8 cellular contexts compared by ENCODE assay signal in the genomic region with DNA sequence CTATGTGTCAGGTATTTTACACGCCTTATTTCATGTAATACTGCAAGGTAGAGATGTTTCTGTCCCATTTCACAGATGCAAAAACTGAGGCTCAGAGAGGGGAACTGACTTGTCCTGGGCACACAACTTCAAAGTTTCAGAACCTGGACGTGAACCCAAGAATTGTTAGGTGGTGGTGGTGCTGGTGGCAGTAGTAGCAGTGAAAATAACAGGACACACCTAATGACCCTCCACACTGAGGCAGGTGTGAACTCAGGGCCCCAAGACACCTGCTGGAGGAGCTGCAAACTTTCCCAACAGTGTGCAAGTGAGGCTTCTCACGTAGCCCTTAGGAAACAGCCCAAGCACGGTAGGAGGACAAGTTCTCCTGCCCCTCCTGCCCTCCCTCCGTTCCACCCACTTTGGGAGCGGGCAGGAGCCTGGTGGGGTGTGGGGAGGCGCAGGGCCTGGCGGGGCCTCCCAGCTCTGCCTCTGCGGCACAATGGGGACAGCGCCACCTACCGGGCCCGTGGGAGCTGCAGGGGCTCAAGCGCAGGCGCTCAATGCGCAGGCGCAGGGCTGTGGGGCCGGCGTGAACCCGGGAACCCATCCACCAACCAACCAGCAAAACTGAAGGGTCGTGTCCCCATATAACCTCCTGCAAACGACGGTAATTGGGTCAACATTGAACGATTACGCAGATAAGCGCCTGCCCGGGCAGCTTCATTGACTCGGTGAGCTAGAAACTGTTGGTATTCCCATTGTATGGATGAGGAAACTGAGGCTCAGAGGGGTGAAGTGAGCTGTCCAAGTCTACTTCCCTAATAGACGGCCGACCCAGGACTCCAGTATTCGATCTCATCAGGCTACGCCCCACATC. TPM values are rescaled to one million over a fixed set of nuclear protein-coding genes. Genes with fewer than 3 reads are reported as not detected.
DNase-seq lines count a peak whose midpoint lies in the region; ATAC-seq and TF ChIP-seq lines count a peak whose summit lies in the region.

No MANE protein-coding gene starts in this region.

- H3K27me3 Mint-ChIP-seq in activated T-helper 2 cell treated with anti-CD3 and anti-CD28 coated beads, Interferon-gamma antibody, Interleukin-2, Interleukin-4, amounts not matched to agents 10 μg/mL and 5 μg/mL and 100 μg/mL, durations not matched to agents 14 hours and 24 hours and 36 hours (ENCODE audit: low read depth), result no peaks in the 10 kb centered on the region

- H3K27ac ChIP-seq in subcutaneous abdominal adipose tissue (ENCODE audit: low read depth, low read length), result no peak overlapping the region

- no peaks in the 10 kb centered on the region for H3K27me3 ChIP-seq in subcutaneous abdominal adipose tissue (ENCODE audit: control insufficient read depth in 5 of 5, insufficient read depth in 4 of 5, low read length in 5 of 5)

- no peaks in the 10 kb centered on the region for H3K9me3 ChIP-seq in subcutaneous abdominal adipose tissue (ENCODE audit: control insufficient read depth in 5 of 5, low read length in 5 of 5)

- no peaks in the 10 kb centered on the region for H3K36me3 Mint-ChIP-seq in activated T-helper 2 cell treated with anti-CD3 and anti-CD28 coated beads, Interferon-gamma antibody, Interleukin-2, Interleukin-4, amounts not matched to agents 10 μg/mL and 5 μg/mL and 100 μg/mL, durations not matched to agents 14 hours and 24 hours and 36 hours (ENCODE audit: low read depth)

- H3K27ac Mint-ChIP-seq in activated T-helper 2 cell treated with anti-CD3 and anti-CD28 coated beads, Interferon-gamma antibody, Interleukin-2, Interleukin-4, amounts not matched to agents 10 μg/mL and 5 μg/mL and 100 μg/mL, durations not matched to agents 14 hours and 24 hours and 36 hours, result no peak overlapping the region

- peak; percentile 70 for ATAC-seq in GM21717 (IDR thresholded peaks at IDR 0.05; ENCODE audit: unreplicated experiment)

- H3K4me3 ChIP-seq in foreskin fibroblast (ENCODE audit: low read depth in 1 of 2, low read length in 2 of 2) (peak overlapping the region; percentile 39 to 53), subcutaneous abdominal adipose tissue (ENCODE audit: low read depth in 1 of 5, low read length in 5 of 5) (peak overlapping the region; percentile 47 to 56 (median 50))

- no peaks in the 10 kb centered on the region for H3K9me3 Mint-ChIP-seq in activated T-helper 2 cell treated with anti-CD3 and anti-CD28 coated beads, Interferon-gamma antibody, Interleukin-2, Interleukin-4, amounts not matched to agents 10 μg/mL and 5 μg/mL and 100 μg/mL, durations not matched to agents 14 hours and 24 hours and 36 hours

- peak overlapping the region; percentile 40 for H3K4me3 Mint-ChIP-seq in activated T-helper 2 cell treated with anti-CD3 and anti-CD28 coated beads, Interferon-gamma antibody, Interleukin-2, Interleukin-4, amounts not matched to agents 10 μg/mL and 5 μg/mL and 100 μg/mL, durations not matched to agents 14 hours and 24 hours and 36 hours (ENCODE audit: low read depth)

- peaks cover 3 to 11% (median 9%) of the 10 kb centered on the region in 5 donors for H3K4me1 ChIP-seq in subcutaneous abdominal adipose tissue (ENCODE audit: control insufficient read depth in 5 of 5, insufficient read depth in 5 of 5, low read length in 5 of 5)

- peaks cover 3% of the 10 kb centered on the region for H3K4me1 Mint-ChIP-seq in activated T-helper 2 cell treated with anti-CD3 and anti-CD28 coated beads, Interferon-gamma antibody, Interleukin-2, Interleukin-4, amounts not matched to agents 10 μg/mL and 5 μg/mL and 100 μg/mL, durations not matched to agents 14 hours and 24 hours and 36 hours (ENCODE audit: low read depth)

- no peaks in the 10 kb centered on the region for H3K36me3 ChIP-seq in subcutaneous abdominal adipose tissue (ENCODE audit: control insufficient read depth in 5 of 5, insufficient read depth in 5 of 5, low read length in 5 of 5)

- DNase-seq in DMS153 (lab: John Stamatoyannopoulos, UW), result peak; percentile 5
- peak; percentile 63 to 78 for DNase-seq in Kasumi-1 (lab: John Stamatoyannopoulos, UW)
- DNase-seq in RPMI7951 (ENCODE audit: low read depth), result peak; percentile 61
- DNase-seq in activated T-helper 2 cell treated with anti-CD3 and anti-CD28 coated beads, Interferon-gamma antibody, Interleukin-2, Interleukin-4, amounts not matched to agents 10 μg/mL and 5 μg/mL and 100 μg/mL, durations not matched to agents 14 hours and 24 hours and 36 hours (ENCODE audit: low spot score), result peak; percentile 82
- DNase-seq in foreskin fibroblast, result peak; percentile 62 to 90
- peak in 53 of 56 donors; percentile 11 to 91 (median 68) for DNase-seq in nucleus accumbens (lab: John Stamatoyannopoulos, UW)

- peak; percentile 98 for TF ChIP-seq CTCF in foreskin fibroblast (IDR thresholded peaks at IDR 0.05; ENCODE audit: low read depth, low read length)

- H3K9ac ChIP-seq in subcutaneous abdominal adipose tissue (ENCODE audit: low read length in 5 of 5), result no peak overlapping the region

- intact Hi-C loops in activated T-helper 2 cell treated with anti-CD3 and anti-CD28 coated beads, Interferon-gamma antibody, Interleukin-2, Interleukin-4, amounts not matched to agents 10 μg/mL and 5 μg/mL and 100 μg/mL, durations not matched to agents 14 hours and 24 hours and 36 hours (cut with micrococcal nuclease), result loop anchor here (1.0 kb wide), 1 partner anchor 40 kb away; no protein-coding TSS in a partner anchor

RNA-seq across cellular contexts. Expression of a gene that starts 12.0 kb away (rescaled TPM):
- 0.68 and 0.96 TPM in 2 replicates for total RNA-seq in RPMI7951 (2014; rRNA removed; shearing (Covaris generic))
- not detected in 2 replicates for total RNA-seq in activated T-helper 2 cell treated with anti-CD3 and anti-CD28 coated beads, Interferon-gamma antibody, Interleukin-2, Interleukin-4, amounts not matched to agents 10 μg/mL and 5 μg/mL and 100 μg/mL, durations not matched to agents 14 hours and 24 hours and 36 hours

RNA-seq across cellular contexts. Expression of a gene that starts 35.1 kb away (rescaled TPM):
- 35.7 and 36.8 TPM in 2 replicates for total RNA-seq in RPMI7951 (2014; rRNA removed; shearing (Covaris generic))
- 26.6 and 27.2 TPM in 2 replicates for total RNA-seq in activated T-helper 2 cell treated with anti-CD3 and anti-CD28 coated beads, Interferon-gamma antibody, Interleukin-2, Interleukin-4, amounts not matched to agents 10 μg/mL and 5 μg/mL and 100 μg/mL, durations not matched to agents 14 hours and 24 hours and 36 hours

RNA-seq across cellular contexts. Expression of a gene that starts 54.9 kb away (rescaled TPM):
- 9.4 and 10.2 TPM in 2 replicates for total RNA-seq in RPMI7951 (2014; rRNA removed; shearing (Covaris generic))
- total RNA-seq in activated T-helper 2 cell treated with anti-CD3 and anti-CD28 coated beads, Interferon-gamma antibody, Interleukin-2, Interleukin-4, amounts not matched to agents 10 μg/mL and 5 μg/mL and 100 μg/mL, durations not matched to agents 14 hours and 24 hours and 36 hours, result 26.0 and 32.6 TPM in 2 replicates

Comparison
In these comparisons a context has a peak if more than half of its experiments do, and no peak if none do; other contexts are left out.
1. DNase-seq: peak in every context shown above with its lines; median percentile 82 in activated T-helper 2 cell treated with anti-CD3 and anti-CD28 coated beads, Interferon-gamma antibody, Interleukin-2, Interleukin-4, amounts not matched to agents 10 μg/mL and 5 μg/mL and 100 μg/mL, durations not matched to agents 14 hours and 24 hours and 36 hours; 76 in foreskin fibroblast; 70 in Kasumi-1; 68 in nucleus accumbens; 61 in RPMI7951; 5 in DMS153.